Comparison of ENCODE assay signal across 11 cellular contexts in the genomic region with DNA sequence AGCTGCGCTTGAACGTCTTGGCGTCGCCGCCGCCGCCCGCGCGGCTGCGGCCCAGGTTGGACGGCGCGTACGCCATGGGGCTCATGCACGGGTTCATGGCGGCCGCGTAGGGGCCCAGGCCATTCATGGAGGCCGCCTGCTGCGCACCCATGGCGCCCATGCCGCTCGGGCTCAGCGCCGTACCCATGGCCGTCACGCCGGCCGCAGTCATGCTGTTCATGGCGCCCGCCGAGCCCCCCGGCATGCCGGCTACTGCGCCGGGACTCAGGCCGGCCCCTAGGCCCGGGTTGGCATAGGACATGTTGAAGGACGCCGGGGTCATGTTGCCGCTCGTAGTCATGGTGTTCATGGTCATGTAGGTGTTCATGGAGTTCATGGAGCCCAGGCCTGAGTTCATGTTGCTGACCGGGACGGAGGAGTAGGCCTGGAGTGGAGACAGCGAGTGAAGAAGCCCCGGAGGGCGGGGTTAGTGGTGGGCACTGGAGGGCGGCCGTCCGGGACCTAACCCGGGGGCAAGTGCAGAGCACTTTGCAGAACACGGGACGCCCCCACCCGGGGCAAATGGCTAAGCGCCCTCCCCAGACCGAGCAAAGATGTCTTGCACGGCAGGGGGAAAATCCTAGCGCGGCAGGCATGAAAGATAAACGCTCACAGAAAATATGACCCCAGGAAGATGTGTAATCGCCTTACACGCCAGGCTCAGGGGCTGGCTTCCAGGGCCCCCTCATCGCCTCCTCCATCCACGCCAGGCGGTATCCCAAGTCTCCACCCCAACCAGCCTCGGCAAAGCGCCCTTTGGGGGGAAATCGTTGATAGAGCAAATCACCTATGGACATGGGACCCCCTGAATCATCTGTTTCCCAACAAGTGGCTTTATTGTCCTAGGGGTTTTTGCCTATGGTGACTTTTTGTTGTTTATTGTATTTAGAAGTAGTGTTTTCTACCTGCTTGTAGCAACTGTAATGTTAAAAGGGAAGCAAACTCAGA. TPM values are rescaled to one million over a fixed set of nuclear protein-coding genes. Genes with fewer than 3 reads are reported as not detected.
A peak's percentile ranks its signal among the peaks of the same experiment; 100 is the strongest.
DNase-seq lines count a peak whose midpoint lies in the region; ATAC-seq and TF ChIP-seq lines count a peak whose summit lies in the region.
"Had no signal": no experiment of that assay in that cellular context is flagged by ENCODE, and none has a peak within 500 bp of the region (broad histone marks: within the 10 kb centered on the region; RNA-seq: fewer than 3 reads in every experiment).

No MANE protein-coding gene starts in this region.

- no peaks in the 10 kb centered on the region for H3K9me3 ChIP-seq in esophagus (ENCODE audit: control insufficient read depth in 2 of 2, insufficient read depth in 1 of 2, low read depth in 1 of 2, low read length in 1 of 2)
- no peaks in the 10 kb centered on the region for H3K9me3 ChIP-seq in prostate gland

- H3K4me3 ChIP-seq in esophagus (ENCODE audit: low read depth in 1 of 2, low read length in 2 of 2) (peak overlapping the region; percentile 50 to 79), prostate gland (peak overlapping the region; percentile 59 to 63)

- H3K27ac ChIP-seq in esophagus (ENCODE audit: low read depth in 2 of 2, low read length in 1 of 2), result peak overlapping the region; percentile 78 to 80
- peak overlapping the region; percentile 96 for H3K27ac ChIP-seq in prostate gland
- H3K27ac ChIP-seq: RWPE1 had no signal

- 6 to 7% methylated on average over 69 of the region's 69 CpGs for WGBS in esophagus, 2 donors
- 4% methylated on average over 46 of the region's 69 CpGs for WGBS in prostate gland

- TF ChIP-seq CTCF in GM13977 (IDR thresholded peaks at IDR 0.05; ENCODE audit: extremely low read depth, insufficient read depth, missing control alignments), result no peak
- no peak for TF ChIP-seq CTCF in prostate gland (IDR thresholded peaks at IDR 0.05)

- TF ChIP-seq POLR2A in prostate gland (IDR thresholded peaks at IDR 0.05), result no peak

- in situ Hi-C loops in GM13977 (cut with MboI; ENCODE audit: low pct_unique_long_range_greater_than_20kb, low sequenced_read_pairs, unreplicated experiment), result loop anchor here (25.0 kb wide), 2 partner anchors 930 to 1080 kb away; a partner anchor contains a TSS

- intact Hi-C loops in prostate gland (cut with DNase I), result no loop called here

- H3K36me3 ChIP-seq in esophagus (ENCODE audit: control insufficient read depth in 2 of 2, insufficient read depth in 2 of 2, low read length in 1 of 2) (peaks cover 0 to 2% of the 10 kb centered on the region in 2 donors), prostate gland (no peaks in the 10 kb centered on the region)

- no peaks in the 10 kb centered on the region for H3K27me3 ChIP-seq in esophagus (ENCODE audit: control insufficient read depth in 1 of 2, insufficient read depth in 2 of 2, low read length in 2 of 2)
- no peaks in the 10 kb centered on the region for H3K27me3 ChIP-seq in prostate gland (replicated peaks; ENCODE audit: insufficient read depth)

- ATAC-seq in GM18498 (IDR thresholded peaks at IDR 0.05; ENCODE audit: unreplicated experiment), result no peak

- H3K4me1 ChIP-seq in esophagus (ENCODE audit: control insufficient read depth in 2 of 2, insufficient read depth in 2 of 2, low read length in 1 of 2), result no peaks in the 10 kb centered on the region
- H3K4me1 ChIP-seq in prostate gland (replicated peaks), result no peaks in the 10 kb centered on the region

- DNase-seq in GM13977 (ENCODE audit: low spot score) (peak; percentile 27), NCI-H2029 (lab: John Stamatoyannopoulos, UW) (peak; percentile 46), prostate gland (ENCODE audit: low spot score) (no peak), NK-92 (lab: John Stamatoyannopoulos, UW; ENCODE audit: unreplicated experiment) (no peak), HPDE6-E6E7 (ENCODE audit: extremely low spot score) (no peak), globus pallidus (ENCODE audit: low spot score) (no peak)
- DNase-seq: stimulated activated CD4-positive, alpha-beta T cell treated with anti-CD3 and anti-CD28 coated beads, Interleukin-1b, Interleukin-23, amount 100 ng/mL, for 48 hours had no signal

RNA-seq across cellular contexts. Expression of a gene that starts 2.5 kb away (rescaled TPM):
- 10 to 100 TPM in 1 of 2 donors, 1 to 10 TPM in 1; 9.5 to 10.1 TPM for polyA plus RNA-seq in esophagus
- total RNA-seq in prostate gland, result 100 to 1,000 TPM; 186 to 656 TPM

RNA-seq across cellular contexts. Expression of a gene that starts 2.8 kb away (rescaled TPM):
- 1 to 10 TPM in 1 of 2 donors, under 1 TPM in 1; 0.27 to 2.4 TPM for polyA plus RNA-seq in esophagus
- 10 to 100 TPM; 88.2 to 89.8 TPM for total RNA-seq in prostate gland
- polyA plus RNA-seq: fibroblast of lung had no signal

Comparison
In these comparisons a context has a peak if more than half of its experiments do, and no peak if none do; other contexts are left out.
1. DNase-seq: peak in GM13977 (single experiment) and NCI-H2029 (single experiment); none in prostate gland (single experiment), NK-92 (single experiment), HPDE6-E6E7 (single experiment) and globus pallidus (single experiment).